In genomic region chr1:94237291-94238226, GRCh38 we compare ENCODE assay signal across 8 cellular contexts. TPM values are rescaled to one million over a fixed set of nuclear protein-coding genes. Genes with fewer than 3 reads are reported as not detected.
DNase-seq lines count a peak whose midpoint lies in the region; ATAC-seq and TF ChIP-seq lines count a peak whose summit lies in the region.

Gene ARHGAP29 (minus strand): TSS chr1:94237584. CDS start chr1:94231611, 5,973 bp downstream.

- no peaks in the 10 kb centered on the region for H3K9me3 ChIP-seq in effector memory CD4-positive, alpha-beta T cell (ENCODE audit: control insufficient read depth, low read length)

- H2BK120ac ChIP-seq in mesendoderm (ENCODE audit: low read depth, low read length) = no peak within 1 kb of the TSS

- TF ChIP-seq CTCF in GM12864 (IDR thresholded peaks at IDR 0.05; ENCODE audit: low read depth, low read length, missing control alignments) = no peak

- peak within 1 kb of the TSS; percentile 87 for H3K9ac ChIP-seq in mesendoderm (ENCODE audit: low read length)

- H2BK15ac ChIP-seq in mesendoderm (replicated peaks; ENCODE audit: low read depth) = no peak within 1 kb of the TSS

- H3K79me2 ChIP-seq in mesendoderm (ENCODE audit: control insufficient read depth, insufficient read depth, low read length) = peaks cover 15% of the 10 kb centered on the region

- DNase-seq in GM12864 (ENCODE audit: low read depth) = no peak
- peak; percentile 70 to 83 for DNase-seq in NCI-H187 (lab: John Stamatoyannopoulos, UW)
- peak; percentile 27 for DNase-seq in activated CD4-positive, alpha-beta T cell treated with anti-CD3 and anti-CD28 coated beads, Interleukin-2, amount 50 U/mL, for 1 hour
- DNase-seq in effector memory CD4-positive, alpha-beta T cell = peak in 1 of 3 donors; percentile 1
- DNase-seq in mesendoderm = peak; percentile 95
- DNase-seq in stimulated activated CD8-positive, alpha-beta memory T cell treated with anti-CD3 and anti-CD28 coated beads, Interleukin-15, amount 100 ng/mL, for 48 hours (ENCODE audit: low read depth in 2 of 2) = peak; percentile 17 to 42
- no peak for DNase-seq in putamen (ENCODE audit: low spot score)

- WGBS in mesendoderm (ENCODE audit: extremely low coverage, insufficient coverage, low lambda C conversion rate) = no CpG with 5 or more reads among the region's 88 CpGs

- H3K4me3 ChIP-seq in GM12864 (ENCODE audit: low read depth, low read length) (peak within 1 kb of the TSS; percentile 33), mesendoderm (ENCODE audit: low read length) (peak within 1 kb of the TSS; percentile 82)
- H3K4me3 ChIP-seq in effector memory CD4-positive, alpha-beta T cell (ENCODE audit: insufficient read depth, low read depth, low read length, poor library complexity, severe bottlenecking) = peak within 1 kb of the TSS; percentile 26

- no peak within 1 kb of the TSS for H4K5ac ChIP-seq in mesendoderm (ENCODE audit: low read length)

- H3K27ac ChIP-seq in effector memory CD4-positive, alpha-beta T cell (ENCODE audit: insufficient read depth, low read length, poor library complexity, severe bottlenecking) = no peak within 1 kb of the TSS
- H3K27ac ChIP-seq in mesendoderm (ENCODE audit: low read depth, low read length) = no peak within 1 kb of the TSS

- peak within 1 kb of the TSS; percentile 93 for H3K4me2 ChIP-seq in mesendoderm (ENCODE audit: low read length)

- H3K27me3 ChIP-seq in effector memory CD4-positive, alpha-beta T cell (replicated peaks; ENCODE audit: control insufficient read depth, insufficient read depth, low read length, poor library complexity, severe bottlenecking) = peaks cover 18% of the 10 kb centered on the region
- no peaks in the 10 kb centered on the region for H3K27me3 ChIP-seq in mesendoderm (ENCODE audit: insufficient read depth, low read length, poor library complexity)

- peak within 1 kb of the TSS; percentile 53 for H2AK5ac ChIP-seq in mesendoderm (ENCODE audit: low read length)

- no peak within 1 kb of the TSS for H2BK5ac ChIP-seq in mesendoderm (ENCODE audit: low read length)

- H3K36me3 ChIP-seq in effector memory CD4-positive, alpha-beta T cell (ENCODE audit: control insufficient read depth, insufficient read depth, low read length) = no peaks in the 10 kb centered on the region
- no peaks in the 10 kb centered on the region for H3K36me3 ChIP-seq in mesendoderm (ENCODE audit: control insufficient read depth, insufficient read depth, low read length)

- peak; percentile 61 for ATAC-seq in HG02610 (IDR thresholded peaks at IDR 0.05; ENCODE audit: unreplicated experiment)

- no peak within 1 kb of the TSS for H3K4ac ChIP-seq in mesendoderm (ENCODE audit: low read depth, low read length)

- H3K56ac ChIP-seq in mesendoderm (ENCODE audit: low read length) = peak within 1 kb of the TSS; percentile 92

- H3K79me1 ChIP-seq in mesendoderm (ENCODE audit: low read length) = peaks cover 4% of the 10 kb centered on the region

- no peak within 1 kb of the TSS for H3K23ac ChIP-seq in mesendoderm (ENCODE audit: low read length)

- H4K8ac ChIP-seq in mesendoderm (ENCODE audit: low read depth, low read length) = no peak within 1 kb of the TSS

- peak within 1 kb of the TSS; percentile 63 for H3K18ac ChIP-seq in mesendoderm (ENCODE audit: low read length)

- no peaks in the 10 kb centered on the region for H3K4me1 ChIP-seq in effector memory CD4-positive, alpha-beta T cell (ENCODE audit: control insufficient read depth, insufficient read depth, low read length, poor library complexity, severe bottlenecking)
- H3K4me1 ChIP-seq in mesendoderm (ENCODE audit: control insufficient read depth, low read depth, low read length) = peaks cover 8% of the 10 kb centered on the region

RNA-seq across cellular contexts. Expression of gene ARHGAP29, which starts in this region (rescaled TPM):
- polyA plus RNA-seq in mesendoderm (2013, experiment 1 of 2) = 15.2 TPM
- polyA plus RNA-seq in mesendoderm (2013, experiment 2 of 2) = 14.9 TPM

Comparison
In these comparisons a context has a peak if more than half of its experiments do, and no peak if none do; other contexts are left out.
1. DNase-seq: peak in NCI-H187 (2 of 2), activated CD4-positive, alpha-beta T cell treated with anti-CD3 and anti-CD28 coated beads, Interleukin-2, amount 50 U/mL, for 1 hour (single experiment), mesendoderm (single experiment) and stimulated activated CD8-positive, alpha-beta memory T cell treated with anti-CD3 and anti-CD28 coated beads, Interleukin-15, amount 100 ng/mL, for 48 hours (2 of 2); none in GM12864 (single experiment) and putamen (single experiment).
2. H3K4me3 ChIP-seq: peak in every context shown above with its lines; median percentile 82 in mesendoderm; 33 in GM12864; 26 in effector memory CD4-positive, alpha-beta T cell.